In the genomic region with DNA sequence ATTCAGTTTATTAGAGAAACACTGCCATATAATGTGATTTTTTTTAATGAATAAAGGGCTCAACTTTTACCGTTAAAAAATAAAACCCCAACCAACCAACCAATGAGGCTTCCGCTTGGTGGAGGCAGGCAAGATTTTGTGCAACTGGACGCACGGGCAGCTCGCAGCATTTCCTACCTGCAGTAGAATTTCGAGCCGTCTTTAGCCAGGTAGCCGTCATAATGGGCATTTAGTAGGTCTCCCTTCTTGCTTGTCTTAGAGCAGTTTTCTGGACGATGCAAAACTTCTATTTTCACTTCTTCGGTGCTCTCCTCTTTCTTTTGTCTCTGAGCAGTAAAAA, we compare ENCODE assay signal across 8 cellular contexts. TPM values are rescaled to one million over a fixed set of nuclear protein-coding genes. Genes with fewer than 3 reads are reported as not detected.
DNase-seq lines count a peak whose midpoint lies in the region; ATAC-seq, FAIRE-seq and TF ChIP-seq lines count a peak whose summit lies in the region.

No MANE protein-coding gene starts in this region.

- no peak for ATAC-seq in DND-41 (ENCODE audit: insufficient read depth, low read depth)

- H3K27ac ChIP-seq in DND-41 (ENCODE audit: low read length) (peak overlapping the region; percentile 95), WERI-Rb-1 (peak overlapping the region; percentile 76), skeletal muscle tissue (ENCODE audit: low read depth, low read length) (peak overlapping the region; percentile 76)

- H3K4me1 ChIP-seq in DND-41 (ENCODE audit: insufficient read depth, low read length) (peaks cover 54% of the 10 kb centered on the region), skeletal muscle tissue (ENCODE audit: control insufficient read depth in 3 of 3, insufficient read depth in 3 of 3, low read length in 3 of 3) (peaks cover 23 to 28% (median 27%) of the 10 kb centered on the region in 3 donors)

- H3K9ac ChIP-seq in DND-41 (ENCODE audit: low read depth, low read length), result peak overlapping the region; percentile 78
- H3K9ac ChIP-seq in skeletal muscle tissue (ENCODE audit: low read depth in 1 of 3, low read length in 3 of 3), result peak overlapping the region; percentile 73 to 97 (median 89)

- H3K36me3 Mint-ChIP-seq in HFFc6 (ENCODE audit: low read depth) (peaks cover 10% of the 10 kb centered on the region), glutamatergic neuron (ENCODE audit: unreplicated experiment) (no peaks in the 10 kb centered on the region)

- H3K27ac Mint-ChIP-seq in HFFc6, result peak overlapping the region; percentile 99
- peak overlapping the region; percentile 100 for H3K27ac Mint-ChIP-seq in glutamatergic neuron (ENCODE audit: unreplicated experiment)

- TF ChIP-seq CTCF in DND-41 (IDR thresholded peaks at IDR 0.05; ENCODE audit: borderline replicate concordance, extremely low read depth, low read length, poor library complexity, severe bottlenecking) (no peak), HFFc6 (IDR thresholded peaks at IDR 0.05) (no peak), WERI-Rb-1 (IDR thresholded peaks at IDR 0.05; ENCODE audit: low read depth, low read length) (no peak), glutamatergic neuron (IDR thresholded peaks at IDR 0.05; ENCODE audit: partially characterized antibody, unreplicated experiment) (no peak)

- no peak for FAIRE-seq in RCC 7860 (lab: Jason Lieb, UNC)

- peaks cover 54% of the 10 kb centered on the region for H3K79me2 ChIP-seq in DND-41 (ENCODE audit: insufficient read depth, low read length)

- no peaks in the 10 kb centered on the region for H3K9me3 Mint-ChIP-seq in HFFc6
- H3K9me3 Mint-ChIP-seq in glutamatergic neuron (ENCODE audit: unreplicated experiment), result peaks cover 5% of the 10 kb centered on the region

- H3K9me3 ChIP-seq in DND-41 (ENCODE audit: insufficient read depth, low read length, severe bottlenecking), result no peaks in the 10 kb centered on the region
- H3K9me3 ChIP-seq in WERI-Rb-1 (ENCODE audit: severe bottlenecking), result no peaks in the 10 kb centered on the region
- no peaks in the 10 kb centered on the region for H3K9me3 ChIP-seq in skeletal muscle tissue (ENCODE audit: control insufficient read depth in 3 of 3, low read length in 3 of 3)

- peak overlapping the region; percentile 96 for H2AFZ ChIP-seq in DND-41 (ENCODE audit: low read depth, low read length)

- DNase-seq in DND-41 (no peak), HFFc6 (no peak), WERI-Rb-1 (no peak), glutamatergic neuron (no peak), COLO829 (ENCODE audit: low spot score) (no peak), NCI-H2107 (lab: John Stamatoyannopoulos, UW) (no peak), RCC 7860 (ENCODE audit: low spot score) (no peak)

- H3K4me3 ChIP-seq in DND-41 (ENCODE audit: low read depth in 1 of 2, low read length in 2 of 2) (peak overlapping the region; percentile 88 to 90), WERI-Rb-1 (ENCODE audit: low read depth, low read length) (peak overlapping the region; percentile 68), skeletal muscle tissue (ENCODE audit: low read length in 3 of 3) (peak overlapping the region; percentile 72 to 98 (median 94))

- H3K27me3 Mint-ChIP-seq in HFFc6 (ENCODE audit: insufficient read depth) (peaks cover 1% of the 10 kb centered on the region; the same call in 1 of the 2 replicates), glutamatergic neuron (ENCODE audit: unreplicated experiment) (peaks cover 13% of the 10 kb centered on the region)

- H3K27me3 ChIP-seq in DND-41 (ENCODE audit: insufficient read depth, low read length, poor library complexity), result no peaks in the 10 kb centered on the region
- H3K27me3 ChIP-seq in WERI-Rb-1 (ENCODE audit: insufficient read depth, low read depth, severe bottlenecking), result no peaks in the 10 kb centered on the region
- H3K27me3 ChIP-seq in skeletal muscle tissue (ENCODE audit: control insufficient read depth in 3 of 3, insufficient read depth in 3 of 3, low read length in 3 of 3), result no peaks in the 10 kb centered on the region

- peak overlapping the region; percentile 96 for H3K4me3 Mint-ChIP-seq in HFFc6
- peak overlapping the region; percentile 95 for H3K4me3 Mint-ChIP-seq in glutamatergic neuron (ENCODE audit: unreplicated experiment)

- peak overlapping the region; percentile 69 for H3K4me2 ChIP-seq in DND-41 (ENCODE audit: insufficient read depth, low read length)

- peaks cover 6% of the 10 kb centered on the region; the same call in 1 of the 2 replicates for H4K20me1 ChIP-seq in DND-41 (ENCODE audit: insufficient read depth, low read length)

- H3K36me3 ChIP-seq in DND-41 (ENCODE audit: insufficient read depth, low read length) (no peaks in the 10 kb centered on the region), WERI-Rb-1 (peaks cover 3% of the 10 kb centered on the region; the same call in 1 of the 2 replicates), skeletal muscle tissue (ENCODE audit: control insufficient read depth in 3 of 3, insufficient read depth in 3 of 3, low read length in 3 of 3) (no peaks in the 10 kb centered on the region)

- H3K4me1 Mint-ChIP-seq in HFFc6 (ENCODE audit: low read depth) (peaks cover 63% of the 10 kb centered on the region), glutamatergic neuron (ENCODE audit: low read depth, unreplicated experiment) (peaks cover 15% of the 10 kb centered on the region)

RNA-seq across cellular contexts. Expression of a gene that starts 0.3 kb away (rescaled TPM):
- 10 to 100 TPM; 36.3 to 51.9 (median 43.7) TPM for total RNA-seq in HFFc6 (2021; fragmentation: NEBNext Ultra II Directional; extraction: Animal tissue kit (Norgen Biotek cat#: 25700))
- total RNA-seq in glutamatergic neuron (ENCODE audit: unreplicated experiment), result 21.2 TPM
- total RNA-seq in skeletal muscle tissue, result 35.0 TPM

RNA-seq across cellular contexts. Expression of a gene that starts 2.2 kb away (rescaled TPM):
- total RNA-seq in HFFc6 (2021; fragmentation: NEBNext Ultra II Directional; extraction: Animal tissue kit (Norgen Biotek cat#: 25700)), result 10 to 100 TPM; 31.4 to 36.6 (median 33.3) TPM
- total RNA-seq in glutamatergic neuron (ENCODE audit: unreplicated experiment), result 26.3 TPM
- 5.2 TPM for total RNA-seq in skeletal muscle tissue

RNA-seq across cellular contexts. Expression of a gene that starts 26.9 kb away (rescaled TPM):
- 1 to 10 TPM in 1 of 6 experiments, under 1 TPM in 5; 0.43 to 1.0 (median 0.69) TPM for total RNA-seq in HFFc6 (2021; fragmentation: NEBNext Ultra II Directional; extraction: Animal tissue kit (Norgen Biotek cat#: 25700))
- total RNA-seq in glutamatergic neuron (ENCODE audit: unreplicated experiment) (2.0 TPM), skeletal muscle tissue (1.6 TPM)

RNA-seq across cellular contexts. Expression of a gene that starts 27.1 kb away (rescaled TPM):
- 10 to 100 TPM; 30.4 to 38.3 (median 33.7) TPM for total RNA-seq in HFFc6 (2021; fragmentation: NEBNext Ultra II Directional; extraction: Animal tissue kit (Norgen Biotek cat#: 25700))
- total RNA-seq in glutamatergic neuron (ENCODE audit: unreplicated experiment) (86.6 TPM), skeletal muscle tissue (40.7 TPM)
